25 cellular contexts compared by ENCODE assay signal in the genomic region with DNA sequence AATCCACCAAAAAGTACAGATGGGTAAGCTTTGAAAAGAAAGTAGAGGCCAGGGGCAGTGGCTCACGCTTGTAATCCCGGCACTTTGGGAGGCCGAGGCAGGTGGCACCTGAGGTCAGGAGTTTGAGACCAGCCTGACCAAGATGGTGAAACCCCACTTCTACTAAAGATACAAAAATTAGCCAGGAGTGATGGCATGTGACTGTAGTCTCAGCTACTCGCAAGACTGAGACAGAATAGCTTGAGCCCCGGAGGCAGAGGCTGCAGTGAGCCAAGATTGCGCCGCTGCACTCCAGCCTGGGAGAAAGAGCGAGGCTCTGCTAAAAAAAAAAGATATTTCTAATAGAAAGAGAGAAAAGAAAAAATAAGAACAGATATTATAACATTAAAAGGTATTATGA.
DNase-seq lines count a peak whose midpoint lies in the region; TF ChIP-seq lines count a peak whose summit lies in the region.
"Had no signal": no experiment of that assay in that cellular context is flagged by ENCODE, and none has a peak within 500 bp of the region (broad histone marks: within the 10 kb centered on the region; RNA-seq: fewer than 3 reads in every experiment).

No MANE protein-coding gene starts in this region.

- H3K79me2 ChIP-seq in smooth muscle cell (ENCODE audit: low read depth) = no peaks in the 10 kb centered on the region

- POLR2A ChIA-PET in CD8-positive, alpha-beta memory T cell (lab: Charles Lee) = no interaction called here

- no peak overlapping the region for H3K27ac ChIP-seq in brain microvascular endothelial cell
- H3K27ac ChIP-seq in left ventricle myocardium inferior (replicated peaks) = peak overlapping the region; percentile 54
- no peak overlapping the region for H3K27ac ChIP-seq in smooth muscle cell (ENCODE audit: low read depth)
- no peak overlapping the region for H3K27ac ChIP-seq in CD8-positive, alpha-beta memory T cell (ENCODE audit: low read depth, low read length)
- H3K27ac ChIP-seq: BLaER1 treated with 17β-estradiol and CSF1 and Interleukin-3, amounts not matched to agents 10 nM and 100 nM; KMS-11; RWPE1 had no signal

- no peak overlapping the region for H3K27ac Mint-ChIP-seq in T-helper 2 cell treated with Interferon-gamma antibody and Interleukin-4, amounts not matched to agents 5 μg/mL and 100 μg/mL, for 36 hours
- no peak overlapping the region for H3K27ac Mint-ChIP-seq in CD8-positive, alpha-beta memory T cell
- H3K27ac Mint-ChIP-seq: CD4-positive, alpha-beta T cell; HFFc6; IgD-negative memory B cell had no signal

- DNase-seq in brain microvascular endothelial cell (peak; percentile 2), left ventricle myocardium inferior (peak; percentile 14), posterior vena cava (ENCODE audit: low spot score) (peak; percentile 60), smooth muscle cell (lab: John Stamatoyannopoulos, UW; ENCODE audit: unreplicated experiment) (no peak)
- no peak for DNase-seq in T-helper 2 cell treated with Interferon-gamma antibody and Interleukin-4, amounts not matched to agents 5 μg/mL and 100 μg/mL, for 36 hours (ENCODE audit: low spot score)
- DNase-seq in CD8-positive, alpha-beta memory T cell = no peak
- no peak for DNase-seq in effector CD4-positive, alpha-beta T cell
- DNase-seq: AML-193; CD4-positive, alpha-beta T cell; COR-L47; GOT3; HFFc6; MM.1S; NCI-H1417 treated with DMSO at 0.1 percent for 48 hours; NCI-H1694 treated with DMSO at 0.1 percent for 48 hours; NCI-H2081; NCI-H2227 treated with DMSO at 0.1 percent for 48 hours; NCI-H69; SIG-M5 had no signal

- H3K36me3 Mint-ChIP-seq in T-helper 2 cell treated with Interferon-gamma antibody and Interleukin-4, amounts not matched to agents 5 μg/mL and 100 μg/mL, for 36 hours (ENCODE audit: low read depth) = no peaks in the 10 kb centered on the region
- H3K36me3 Mint-ChIP-seq in CD8-positive, alpha-beta memory T cell = no peaks in the 10 kb centered on the region
- H3K36me3 Mint-ChIP-seq: IgD-negative memory B cell had no signal

- no peaks in the 10 kb centered on the region for H4K20me1 ChIP-seq in smooth muscle cell (ENCODE audit: low read depth)
- H4K20me1 ChIP-seq: BLaER1 treated with 17β-estradiol and CSF1 and Interleukin-3, amounts not matched to agents 10 nM and 100 nM had no signal

- no peaks in the 10 kb centered on the region for H3K27me3 ChIP-seq in brain microvascular endothelial cell (replicated peaks)
- H3K27me3 ChIP-seq in left ventricle myocardium inferior (ENCODE audit: low read depth) = no peaks in the 10 kb centered on the region
- no peaks in the 10 kb centered on the region for H3K27me3 ChIP-seq in smooth muscle cell (ENCODE audit: low read depth)
- H3K27me3 ChIP-seq in CD8-positive, alpha-beta memory T cell (ENCODE audit: insufficient read depth, low read length, poor library complexity, severe bottlenecking) = no peaks in the 10 kb centered on the region
- H3K27me3 ChIP-seq: BLaER1 treated with 17β-estradiol and CSF1 and Interleukin-3, amounts not matched to agents 10 nM and 100 nM had no signal

- no peaks in the 10 kb centered on the region for H3K27me3 Mint-ChIP-seq in T-helper 2 cell treated with Interferon-gamma antibody and Interleukin-4, amounts not matched to agents 5 μg/mL and 100 μg/mL, for 36 hours (ENCODE audit: low read depth)
- H3K27me3 Mint-ChIP-seq in CD8-positive, alpha-beta memory T cell = peaks cover 0 to 3% of the 10 kb centered on the region in 2 donors
- H3K27me3 Mint-ChIP-seq: CD4-positive, alpha-beta T cell; IgD-negative memory B cell had no signal

- H3K4me2 ChIP-seq in smooth muscle cell = no peak overlapping the region
- H3K4me2 ChIP-seq: A549; BLaER1 treated with 17β-estradiol and CSF1 and Interleukin-3, amounts not matched to agents 10 nM and 100 nM; KMS-11 had no signal

- WGBS in smooth muscle cell (ENCODE audit: low lambda C conversion rate) = 94% methylated on average over 8 of the region's 8 CpGs

- H3K36me3 ChIP-seq in brain microvascular endothelial cell (replicated peaks) (no peaks in the 10 kb centered on the region), left ventricle myocardium inferior (no peaks in the 10 kb centered on the region), smooth muscle cell (ENCODE audit: low read depth) (no peaks in the 10 kb centered on the region)
- no peaks in the 10 kb centered on the region for H3K36me3 ChIP-seq in CD8-positive, alpha-beta memory T cell (ENCODE audit: insufficient read depth, low read length)
- H3K36me3 ChIP-seq: BLaER1 treated with 17β-estradiol and CSF1 and Interleukin-3, amounts not matched to agents 10 nM and 100 nM; HAP-1 had no signal

- CTCF ChIA-PET in CD8-positive, alpha-beta memory T cell (lab: Charles Lee) = no interaction called here

- intact Hi-C loops in left ventricle myocardium inferior (cut with micrococcal nuclease) (no loop called here), posterior vena cava (cut with DNase I) (loop anchor here in 1 of 2 donors (10.0 kb wide), 1 partner anchor 106 kb away; no protein-coding TSS in a partner anchor)

- H3K9ac ChIP-seq in smooth muscle cell (ENCODE audit: low read depth) = no peak overlapping the region
- H3K9ac ChIP-seq: BLaER1 treated with 17β-estradiol and CSF1 and Interleukin-3, amounts not matched to agents 10 nM and 100 nM; KMS-11 had no signal

- in situ Hi-C loops in brain microvascular endothelial cell (cut with HindIII; ENCODE audit: low pct_ligation_motif_present, low sequenced_read_pairs) = no loop called here

- no peaks in the 10 kb centered on the region for H3K9me3 Mint-ChIP-seq in T-helper 2 cell treated with Interferon-gamma antibody and Interleukin-4, amounts not matched to agents 5 μg/mL and 100 μg/mL, for 36 hours
- H3K9me3 Mint-ChIP-seq in CD8-positive, alpha-beta memory T cell = no peaks in the 10 kb centered on the region
- H3K9me3 Mint-ChIP-seq: CD4-positive, alpha-beta T cell; HFFc6 had no signal

- TF ChIP-seq CTCF in brain microvascular endothelial cell (IDR thresholded peaks at IDR 0.05; ENCODE audit: low read depth, low read length, missing control alignments) (no peak), left ventricle myocardium inferior (IDR thresholded peaks at IDR 0.05; ENCODE audit: borderline replicate concordance) (no peak), smooth muscle cell (IDR thresholded peaks at IDR 0.05; ENCODE audit: borderline replicate concordance, insufficient read depth, poor library complexity, severe bottlenecking) (no peak)

- H3K9me3 ChIP-seq in left ventricle myocardium inferior (replicated peaks) (no peaks in the 10 kb centered on the region), smooth muscle cell (replicated peaks; ENCODE audit: low read depth) (no peaks in the 10 kb centered on the region)
- no peaks in the 10 kb centered on the region for H3K9me3 ChIP-seq in CD8-positive, alpha-beta memory T cell (ENCODE audit: low read length)
- H3K9me3 ChIP-seq: A549; BLaER1 treated with 17β-estradiol and CSF1 and Interleukin-3, amounts not matched to agents 10 nM and 100 nM; HAP-1 had no signal

- H3K4me3 Mint-ChIP-seq in T-helper 2 cell treated with Interferon-gamma antibody and Interleukin-4, amounts not matched to agents 5 μg/mL and 100 μg/mL, for 36 hours = no peak overlapping the region
- H3K4me3 Mint-ChIP-seq in CD8-positive, alpha-beta memory T cell = no peak overlapping the region
- H3K4me3 Mint-ChIP-seq: CD4-positive, alpha-beta T cell; HFFc6; IgD-negative memory B cell had no signal

- no peak overlapping the region for H3K4me3 ChIP-seq in brain microvascular endothelial cell (ENCODE audit: low read depth, low read length)
- H3K4me3 ChIP-seq in left ventricle myocardium inferior = peak overlapping the region; percentile 3
- H3K4me3 ChIP-seq in smooth muscle cell = no peak overlapping the region
- H3K4me3 ChIP-seq in CD8-positive, alpha-beta memory T cell (ENCODE audit: low read length) = no peak overlapping the region
- H3K4me3 ChIP-seq: A549; BLaER1 treated with 17β-estradiol and CSF1 and Interleukin-3, amounts not matched to agents 10 nM and 100 nM; HAP-1 had no signal

- no peaks in the 10 kb centered on the region for H3F3A ChIP-seq in smooth muscle cell (ENCODE audit: low read depth)

- H3K4me1 Mint-ChIP-seq in T-helper 2 cell treated with Interferon-gamma antibody and Interleukin-4, amounts not matched to agents 5 μg/mL and 100 μg/mL, for 36 hours (ENCODE audit: low read depth) = no peaks in the 10 kb centered on the region
- H3K4me1 Mint-ChIP-seq in CD8-positive, alpha-beta memory T cell = no peaks in the 10 kb centered on the region

- peaks cover 98% of the 10 kb centered on the region for H3K4me1 ChIP-seq in left ventricle myocardium inferior
- no peaks in the 10 kb centered on the region for H3K4me1 ChIP-seq in smooth muscle cell (ENCODE audit: low read depth)
- no peaks in the 10 kb centered on the region for H3K4me1 ChIP-seq in CD8-positive, alpha-beta memory T cell (ENCODE audit: insufficient read depth, low read length)
- H3K4me1 ChIP-seq: HAP-1 had no signal

- no peak overlapping the region for H2AFZ ChIP-seq in smooth muscle cell (ENCODE audit: low read depth)

Comparison
In these comparisons a context has a peak if more than half of its experiments do, and no peak if none do; other contexts are left out.
1. DNase-seq: peak in brain microvascular endothelial cell (single experiment), left ventricle myocardium inferior (single experiment) and posterior vena cava (single experiment); none in T-helper 2 cell treated with Interferon-gamma antibody and Interleukin-4, amounts not matched to agents 5 μg/mL and 100 μg/mL, for 36 hours (single experiment), smooth muscle cell (single experiment), CD8-positive, alpha-beta memory T cell (0 of 5) and effector CD4-positive, alpha-beta T cell (single experiment).